Comparison of ENCODE assay signal across 2 cellular contexts in genomic region chr6:153218184-153218792, GRCh38.
A peak's percentile ranks its signal among the peaks of the same experiment; 100 is the strongest.
TF ChIP-seq lines count a peak whose summit lies in the region.

No MANE protein-coding gene starts in this region.

TF ChIP-seq in HepG2, 621 proteins besides CTCF, POLR2A, EP300 and RAD21 (continued from another document):
- TF ChIP-seq, protein P1, sequence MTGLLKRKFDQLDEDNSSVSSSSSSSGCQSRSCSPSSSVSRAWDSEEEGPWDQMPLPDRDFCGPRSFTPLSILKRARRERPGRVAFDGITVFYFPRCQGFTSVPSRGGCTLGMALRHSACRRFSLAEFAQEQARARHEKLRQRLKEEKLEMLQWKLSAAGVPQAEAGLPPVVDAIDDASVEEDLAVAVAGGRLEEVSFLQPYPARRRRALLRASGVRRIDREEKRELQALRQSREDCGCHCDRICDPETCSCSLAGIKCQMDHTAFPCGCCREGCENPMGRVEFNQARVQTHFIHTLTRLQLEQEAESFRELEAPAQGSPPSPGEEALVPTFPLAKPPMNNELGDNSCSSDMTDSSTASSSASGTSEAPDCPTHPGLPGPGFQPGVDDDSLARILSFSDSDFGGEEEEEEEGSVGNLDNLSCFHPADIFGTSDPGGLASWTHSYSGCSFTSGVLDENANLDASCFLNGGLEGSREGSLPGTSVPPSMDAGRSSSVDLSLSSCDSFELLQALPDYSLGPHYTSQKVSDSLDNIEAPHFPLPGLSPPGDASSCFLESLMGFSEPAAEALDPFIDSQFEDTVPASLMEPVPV (CRISPR knock-in tag; IDR thresholded peaks at IDR 0.05): no peak

TF ChIP-seq in K562, 482 proteins besides CTCF, POLR2A, EP300 and RAD21 (continued from another document):
- TF ChIP-seq HNRNPK (IDR thresholded peaks at IDR 0.05; ENCODE audit: low read depth, low read length, poor library complexity, severe bottlenecking): peak; percentile 98
